In genomic region chr3:12479919-12480425, GRCh38 we compare ENCODE assay signal across 8 cellular contexts. TPM values are rescaled to one million over a fixed set of nuclear protein-coding genes. Genes with fewer than 3 reads are reported as not detected.
DNase-seq lines count a peak whose midpoint lies in the region; ATAC-seq and TF ChIP-seq lines count a peak whose summit lies in the region.

No MANE protein-coding gene starts in this region.

- no peak overlapping the region for H3K4me3 ChIP-seq in A673 (ENCODE audit: low read depth, low read length, poor library complexity, severe bottlenecking)
- H3K4me3 ChIP-seq in WERI-Rb-1 (ENCODE audit: low read depth, low read length) = no peak overlapping the region
- no peak overlapping the region for H3K4me3 ChIP-seq in esophagus squamous epithelium
- H3K4me3 ChIP-seq in mucosa of stomach (ENCODE audit: low read length) = no peak overlapping the region

- H3K36me3 ChIP-seq in A673 (ENCODE audit: insufficient read depth, low read length, poor library complexity, severe bottlenecking) = no peaks in the 10 kb centered on the region
- H3K36me3 ChIP-seq in WERI-Rb-1 = no peaks in the 10 kb centered on the region
- no peaks in the 10 kb centered on the region for H3K36me3 ChIP-seq in esophagus squamous epithelium
- H3K36me3 ChIP-seq in mucosa of stomach (ENCODE audit: control insufficient read depth, insufficient read depth, low read length) = no peaks in the 10 kb centered on the region

- H3K9me3 ChIP-seq in A673 (ENCODE audit: low read depth, low read length, poor library complexity, severe bottlenecking) (no peaks in the 10 kb centered on the region), WERI-Rb-1 (ENCODE audit: severe bottlenecking) (no peaks in the 10 kb centered on the region), esophagus squamous epithelium (no peaks in the 10 kb centered on the region), mucosa of stomach (ENCODE audit: control insufficient read depth, low read length) (no peaks in the 10 kb centered on the region)

- intact Hi-C loops in A673 (cut with micrococcal nuclease; ENCODE audit: unreplicated experiment) = loop anchor here (1.0 kb wide), 1 partner anchor 345 kb away; no protein-coding TSS in a partner anchor
- intact Hi-C loops in esophagus squamous epithelium (cut with DNase I) = loop anchor here (5.0 to 10.0 kb wide), 2 partner anchors 195 to 343 kb away; partner anchors contain the start of gene PPARG

- H3K4me1 ChIP-seq in A673 (ENCODE audit: insufficient read depth, low read length, poor library complexity, severe bottlenecking) = peaks cover 6% of the 10 kb centered on the region
- H3K4me1 ChIP-seq in esophagus squamous epithelium = peaks cover 5 to 35% (median 12%) of the 10 kb centered on the region in 3 donors
- H3K4me1 ChIP-seq in mucosa of stomach (ENCODE audit: control insufficient read depth, insufficient read depth, low read length) = peaks cover 62% of the 10 kb centered on the region

- H3K27me3 ChIP-seq in A673 (replicated peaks; ENCODE audit: insufficient read depth, low read depth, low read length, poor library complexity) (no peaks in the 10 kb centered on the region), WERI-Rb-1 (ENCODE audit: insufficient read depth, low read depth, severe bottlenecking) (no peaks in the 10 kb centered on the region), esophagus squamous epithelium (no peaks in the 10 kb centered on the region), mucosa of stomach (ENCODE audit: control insufficient read depth, insufficient read depth, low read length) (no peaks in the 10 kb centered on the region)

- POLR2A ChIA-PET in A673 (lab: Charles Lee; ENCODE audit: low non-redundant PET) (no interaction called here), GM10248 (lab: Yijun Ruan, JAX) (interaction anchor here (1.1 kb wide), 1 partner anchor 10 kb away, joined by 4 read pairs; no protein-coding TSS in a partner anchor)

- TF ChIP-seq CTCF in A673 (conservative IDR thresholded peaks at IDR 0.05; ENCODE audit: low read depth, low read length) = peak; percentile 78
- TF ChIP-seq CTCF in GM10248 (IDR thresholded peaks at IDR 0.05; ENCODE audit: control extremely low read depth, extremely low read depth, low read depth, missing control alignments) = peak; percentile 53
- peak; percentile 47 for TF ChIP-seq CTCF in WERI-Rb-1 (IDR thresholded peaks at IDR 0.05; ENCODE audit: low read depth, low read length)
- TF ChIP-seq CTCF in esophagus squamous epithelium (IDR thresholded peaks at IDR 0.05) = peak; percentile 52 to 84 (median 82)

- peak; percentile 64 for DNase-seq in A673 (ENCODE audit: low spot score)
- DNase-seq in GM10248 (ENCODE audit: extremely low spot score) = peak; percentile 77
- DNase-seq in NAMALWA (ENCODE audit: low spot score) = peak; percentile 73
- DNase-seq in WERI-Rb-1 = peak; percentile 33
- DNase-seq in esophagus squamous epithelium (lab: John Stamatoyannopoulos, UW) = no peak
- DNase-seq in activated gamma-delta T cell treated with Interleukin-2 at 50 U/mL for 16 hours = no peak

- CTCF ChIA-PET in A673 (lab: Charles Lee) = interaction anchor here (0.6 to 2.7 kb wide), 13 partner anchors 10 to 1115 kb away, joined by 3 to 35 read pairs (median 3); no protein-coding TSS in a partner anchor
- CTCF ChIA-PET in GM10248 (lab: Yijun Ruan, JAX) = interaction anchor here (0.7 to 12.8 kb wide), 35 partner anchors 9 to 457 kb away, joined by 3 to 278 read pairs (median 4); partner anchors contain the start of genes RPL32 and TIMP4

- TF ChIP-seq POLR2A in esophagus squamous epithelium (IDR thresholded peaks at IDR 0.05) = no peak

- no TSS peak for BruUV-seq in A673 (replicated peaks; lab: Mats Ljungman, UMichigan)

- WGBS in esophagus squamous epithelium, 2 donors = 20 to 35% methylated on average over 7 to 9 of the region's 9 CpGs

- H3K27ac ChIP-seq in A673 (ENCODE audit: low read depth, low read length, poor library complexity, severe bottlenecking) (no peak overlapping the region), WERI-Rb-1 (peak overlapping the region; percentile 42; the same call in 1 of the 2 replicates), esophagus squamous epithelium (no peak overlapping the region)

- ATAC-seq in GM21390 (IDR thresholded peaks at IDR 0.05; ENCODE audit: unreplicated experiment) = no peak

- H3K9ac ChIP-seq in mucosa of stomach (ENCODE audit: low read length) = peak overlapping the region; percentile 9

RNA-seq across cellular contexts. Expression of gene TSEN2, which starts 4.3 kb away (rescaled TPM):
- 34.5 TPM in 2 replicates for total RNA-seq in A673 (2021)
- 10 to 100 TPM; 13.6 to 29.6 (median 14.3) TPM for total RNA-seq in esophagus squamous epithelium

Comparison
In these comparisons a context has a peak if more than half of its experiments do, and no peak if none do; other contexts are left out.
1. DNase-seq: peak in A673 (single experiment), GM10248 (single experiment), NAMALWA (single experiment) and WERI-Rb-1 (single experiment); none in esophagus squamous epithelium (single experiment) and activated gamma-delta T cell treated with Interleukin-2 at 50 U/mL for 16 hours (single experiment).
2. Peak in every context shown above with its lines, with median percentiles within 50 percentile points of each other: CTCF ChIP-seq.